Comparison of ENCODE assay signal across 1 cellular context in the genomic region with DNA sequence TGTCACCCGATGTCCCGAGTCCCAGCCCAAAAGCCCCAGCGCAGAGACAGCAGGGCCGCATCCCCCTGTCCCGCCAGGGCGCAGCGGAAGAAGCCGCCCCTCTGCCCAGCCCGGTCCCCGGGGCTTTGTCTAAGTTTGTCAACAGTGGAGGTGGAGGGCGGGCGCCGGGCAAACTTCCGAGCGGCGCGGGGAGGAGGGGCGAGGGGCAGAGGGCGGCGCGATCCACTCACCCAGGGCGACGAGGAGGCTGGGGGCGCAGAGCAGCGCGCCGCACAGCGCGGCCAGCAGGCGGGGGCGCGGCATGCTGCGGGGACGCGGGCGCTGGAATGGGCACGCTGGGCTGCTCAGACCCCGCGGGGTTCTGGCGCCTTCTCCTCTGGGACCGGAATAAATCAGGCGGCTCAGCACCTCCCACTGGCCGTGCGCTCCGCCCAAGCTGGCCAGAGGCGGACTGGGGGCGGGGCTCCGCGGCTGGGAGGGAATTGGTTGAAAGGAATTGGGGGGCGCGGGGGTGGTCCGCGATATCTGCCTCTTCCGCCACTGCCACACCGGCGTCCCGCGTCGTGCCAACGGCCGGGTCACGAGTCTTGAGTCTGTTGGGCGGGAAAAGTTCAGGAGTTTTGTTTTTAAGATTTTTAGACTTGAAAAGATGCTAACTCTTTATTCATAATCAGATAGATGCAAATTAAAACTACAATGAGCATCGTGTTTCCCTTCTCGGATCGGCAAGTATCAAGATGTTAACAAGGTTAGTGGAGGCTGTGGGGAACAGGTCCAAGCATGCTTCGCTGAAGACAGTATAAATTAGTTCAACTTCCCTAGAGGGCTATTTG.
TF ChIP-seq lines count a peak whose summit lies in the region.

Gene MFGE8 (minus strand): TSS at position 363 of the 833 bp plus-strand sequence. CDS start 60 bp downstream, at position 303.

TF ChIP-seq in K562, 482 proteins besides CTCF, POLR2A, EP300 and RAD21 (continued from another document and continues in another):
- TF ChIP-seq UBTF (IDR thresholded peaks at IDR 0.05; ENCODE audit: borderline replicate concordance in 1 of 2, low read depth in 2 of 2, low read length in 2 of 2) (no peak), TEAD2 (tag; IDR thresholded peaks at IDR 0.05) (no peak), ELF2 (CRISPR knock-in tag; IDR thresholded peaks at IDR 0.05) (no peak), TCF7 (IDR thresholded peaks at IDR 0.05; ENCODE audit: borderline replicate concordance) (no peak), GTF2A2 (tag; IDR thresholded peaks at IDR 0.05) (no peak), ZBTB17 (CRISPR knock-in tag; IDR thresholded peaks at IDR 0.05) (no peak), C11orf30 (IDR thresholded peaks at IDR 0.05; ENCODE audit: low read depth) (no peak), ZBTB26 (CRISPR knock-in tag; IDR thresholded peaks at IDR 0.05) (no peak), ILK (tag; IDR thresholded peaks at IDR 0.05; ENCODE audit: borderline replicate concordance, low read depth) (no peak), LEF1 (IDR thresholded peaks at IDR 0.05) (no peak), ZNF717 (CRISPR knock-in tag; IDR thresholded peaks at IDR 0.05) (no peak), BRCA1 (IDR thresholded peaks at IDR 0.05) (no peak), BRCA1 (CRISPR knock-in tag; IDR thresholded peaks at IDR 0.05) (no peak), MXI1 (IDR thresholded peaks at IDR 0.05; ENCODE audit: low read depth, low read length) (no peak), TRIM25 (IDR thresholded peaks at IDR 0.05; ENCODE audit: borderline replicate concordance) (no peak), ZNF41 (CRISPR knock-in tag; conservative IDR thresholded peaks at IDR 0.05) (no peak), ZBED1 (IDR thresholded peaks at IDR 0.05) (no peak), SMARCB1 (IDR thresholded peaks at IDR 0.05; ENCODE audit: insufficient read length, low read depth) (no peak), HIVEP1 (CRISPR knock-in tag; IDR thresholded peaks at IDR 0.05) (no peak), RBM17 (IDR thresholded peaks at IDR 0.05; ENCODE audit: borderline replicate concordance, low read depth, low read length) (no peak), FOXJ3 (CRISPR knock-in tag; IDR thresholded peaks at IDR 0.05) (no peak), XRCC5 (IDR thresholded peaks at IDR 0.05; ENCODE audit: low read depth, low read length) (no peak), ZNF133 (CRISPR knock-in tag; IDR thresholded peaks at IDR 0.05) (no peak), SPI1 (IDR thresholded peaks at IDR 0.05; ENCODE audit: borderline replicate concordance, low read depth, low read length) (no peak), CBX2 (IDR thresholded peaks at IDR 0.05; ENCODE audit: insufficient read depth, low read length, poor library complexity, severe bottlenecking) (no peak), TAF15 (IDR thresholded peaks at IDR 0.05; ENCODE audit: low read depth, low read length) (no peak), ZNF436 (CRISPR knock-in tag; IDR thresholded peaks at IDR 0.05) (no peak), HDGF (IDR thresholded peaks at IDR 0.05) (no peak), OTX1 (CRISPR knock-in tag; IDR thresholded peaks at IDR 0.05) (no peak), ZC3H11A (IDR thresholded peaks at IDR 0.05; ENCODE audit: low read depth, low read length) (no peak), MBD1 (CRISPR knock-in tag; IDR thresholded peaks at IDR 0.05) (no peak), ELF4 (CRISPR knock-in tag; IDR thresholded peaks at IDR 0.05) (no peak), NR3C1 (CRISPR knock-in tag; IDR thresholded peaks at IDR 0.05) (no peak), ATF1 (CRISPR knock-in tag; IDR thresholded peaks at IDR 0.05) (no peak), ATF1 (tag; IDR thresholded peaks at IDR 0.05) (no peak), PRDM10 (IDR thresholded peaks at IDR 0.05; ENCODE audit: partially characterized antibody) (peak; percentile 58), HMG20B (CRISPR knock-in tag; IDR thresholded peaks at IDR 0.05) (no peak), FUS (optimal IDR thresholded peaks at IDR 0.05; ENCODE audit: low read depth, low read length) (no peak), KLF10 (CRISPR knock-in tag; IDR thresholded peaks at IDR 0.05) (no peak), RNF219 (CRISPR knock-in tag; IDR thresholded peaks at IDR 0.05) (no peak), ZNF239 (CRISPR knock-in tag; IDR thresholded peaks at IDR 0.05) (no peak), ZNF3 (CRISPR knock-in tag; IDR thresholded peaks at IDR 0.05) (no peak), BCOR (IDR thresholded peaks at IDR 0.05) (0 out of 2 replicates have a peak, but pooled peaks have one; percentile 19), MAFK (IDR thresholded peaks at IDR 0.05; ENCODE audit: low read length) (no peak)
- TF ChIP-seq, protein P1, sequence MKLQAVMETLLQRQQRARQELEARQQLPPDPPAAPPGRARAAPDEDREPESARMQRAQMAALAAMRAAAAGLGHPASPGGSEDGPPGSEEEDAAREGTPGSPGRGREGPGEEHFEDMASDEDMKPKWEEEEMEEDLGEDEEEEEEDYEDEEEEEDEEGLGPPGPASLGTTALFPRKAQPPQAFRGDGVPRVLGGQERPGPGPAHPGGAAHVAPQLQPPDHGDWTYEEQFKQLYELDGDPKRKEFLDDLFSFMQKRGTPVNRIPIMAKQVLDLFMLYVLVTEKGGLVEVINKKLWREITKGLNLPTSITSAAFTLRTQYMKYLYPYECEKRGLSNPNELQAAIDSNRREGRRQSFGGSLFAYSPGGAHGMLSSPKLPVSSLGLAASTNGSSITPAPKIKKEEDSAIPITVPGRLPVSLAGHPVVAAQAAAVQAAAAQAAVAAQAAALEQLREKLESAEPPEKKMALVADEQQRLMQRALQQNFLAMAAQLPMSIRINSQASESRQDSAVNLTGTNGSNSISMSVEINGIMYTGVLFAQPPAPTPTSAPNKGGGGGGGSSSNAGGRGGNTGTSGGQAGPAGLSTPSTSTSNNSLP (IDR thresholded peaks at IDR 0.05; ENCODE audit: borderline replicate concordance, low read depth, low read length) = no peak
- TF ChIP-seq, protein P2, sequence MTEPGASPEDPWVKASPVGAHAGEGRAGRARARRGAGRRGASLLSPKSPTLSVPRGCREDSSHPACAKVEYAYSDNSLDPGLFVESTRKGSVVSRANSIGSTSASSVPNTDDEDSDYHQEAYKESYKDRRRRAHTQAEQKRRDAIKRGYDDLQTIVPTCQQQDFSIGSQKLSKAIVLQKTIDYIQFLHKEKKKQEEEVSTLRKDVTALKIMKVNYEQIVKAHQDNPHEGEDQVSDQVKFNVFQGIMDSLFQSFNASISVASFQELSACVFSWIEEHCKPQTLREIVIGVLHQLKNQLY (CRISPR knock-in tag; conservative IDR thresholded peaks at IDR 0.05) = no peak
- TF ChIP-seq, protein P3, sequence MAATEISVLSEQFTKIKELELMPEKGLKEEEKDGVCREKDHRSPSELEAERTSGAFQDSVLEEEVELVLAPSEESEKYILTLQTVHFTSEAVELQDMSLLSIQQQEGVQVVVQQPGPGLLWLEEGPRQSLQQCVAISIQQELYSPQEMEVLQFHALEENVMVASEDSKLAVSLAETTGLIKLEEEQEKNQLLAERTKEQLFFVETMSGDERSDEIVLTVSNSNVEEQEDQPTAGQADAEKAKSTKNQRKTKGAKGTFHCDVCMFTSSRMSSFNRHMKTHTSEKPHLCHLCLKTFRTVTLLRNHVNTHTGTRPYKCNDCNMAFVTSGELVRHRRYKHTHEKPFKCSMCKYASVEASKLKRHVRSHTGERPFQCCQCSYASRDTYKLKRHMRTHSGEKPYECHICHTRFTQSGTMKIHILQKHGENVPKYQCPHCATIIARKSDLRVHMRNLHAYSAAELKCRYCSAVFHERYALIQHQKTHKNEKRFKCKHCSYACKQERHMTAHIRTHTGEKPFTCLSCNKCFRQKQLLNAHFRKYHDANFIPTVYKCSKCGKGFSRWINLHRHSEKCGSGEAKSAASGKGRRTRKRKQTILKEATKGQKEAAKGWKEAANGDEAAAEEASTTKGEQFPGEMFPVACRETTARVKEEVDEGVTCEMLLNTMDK (IDR thresholded peaks at IDR 0.05; ENCODE audit: borderline replicate concordance, insufficient read depth, low read depth, low read length, poor library complexity, severe bottlenecking) = no peak
